In genomic region chr20:63778034-63778752, GRCh38 we compare ENCODE assay signal across 2 cellular contexts.
A peak's percentile ranks its signal among the peaks of the same experiment; 100 is the strongest.
TF ChIP-seq lines count a peak whose summit lies in the region.

No MANE protein-coding gene starts in this region.

TF ChIP-seq in HepG2, 621 proteins besides CTCF, POLR2A, EP300 and RAD21:
- TF ChIP-seq ZNF430 (CRISPR knock-in tag; IDR thresholded peaks at IDR 0.05) (no peak), ZNF607 (CRISPR knock-in tag; IDR thresholded peaks at IDR 0.05; ENCODE audit: borderline replicate concordance) (0 out of 2 replicates have a peak, but pooled peaks have one; percentile 27), TFAP4 (IDR thresholded peaks at IDR 0.05; ENCODE audit: borderline replicate concordance, low read depth) (peak; percentile 52; the same call in 1 of the 2 replicates), CREM (IDR thresholded peaks at IDR 0.05) (no peak), CREM (CRISPR knock-in tag; IDR thresholded peaks at IDR 0.05) (no peak), ZNF260 (CRISPR knock-in tag; IDR thresholded peaks at IDR 0.05; ENCODE audit: borderline replicate concordance, low read depth) (no peak), ZNF136 (CRISPR knock-in tag; IDR thresholded peaks at IDR 0.05; ENCODE audit: low read depth) (no peak), TARDBP (CRISPR knock-in tag; IDR thresholded peaks at IDR 0.05) (no peak), ZMYM4 (CRISPR knock-in tag; IDR thresholded peaks at IDR 0.05) (no peak), ZNF574 (CRISPR knock-in tag; IDR thresholded peaks at IDR 0.05) (0 out of 2 replicates have a peak, but pooled peaks have one; percentile 3), ZNF577 (CRISPR knock-in tag; IDR thresholded peaks at IDR 0.05; ENCODE audit: borderline replicate concordance, low read depth) (no peak), DNMT1 (CRISPR knock-in tag; IDR thresholded peaks at IDR 0.05) (no peak), FOXK2 (IDR thresholded peaks at IDR 0.05) (no peak), CBX1 (IDR thresholded peaks at IDR 0.05; ENCODE audit: low read depth) (no peak), MXD1 (CRISPR knock-in tag; IDR thresholded peaks at IDR 0.05) (no peak), ZNF780A (CRISPR knock-in tag; IDR thresholded peaks at IDR 0.05) (no peak), KDM6A (CRISPR knock-in tag; IDR thresholded peaks at IDR 0.05; ENCODE audit: low read depth) (no peak), ZNF75D (CRISPR knock-in tag; IDR thresholded peaks at IDR 0.05; ENCODE audit: borderline replicate concordance) (no peak), SAP130 (CRISPR knock-in tag; IDR thresholded peaks at IDR 0.05; ENCODE audit: low read depth) (peak; percentile 22; the same call in 1 of the 2 replicates), SALL1 (CRISPR knock-in tag; IDR thresholded peaks at IDR 0.05) (no peak), SKI (IDR thresholded peaks at IDR 0.05; ENCODE audit: partially characterized antibody) (no peak), MAX (IDR thresholded peaks at IDR 0.05) (peak; percentile 16; the same call in 1 of the 2 replicates)

TF ChIP-seq in endothelial cell of umbilical vein, 7 proteins besides CTCF, POLR2A, EP300 and RAD21:
- TF ChIP-seq MAX (IDR thresholded peaks at IDR 0.05; ENCODE audit: insufficient read depth, insufficient read length) (no peak), FOS (IDR thresholded peaks at IDR 0.05; ENCODE audit: borderline replicate concordance, insufficient read depth, low read length) (no peak), JUN (IDR thresholded peaks at IDR 0.05; ENCODE audit: borderline replicate concordance, insufficient read depth, insufficient read length, low read depth) (no peak)
